Comparison of ENCODE assay signal across 2 cellular contexts in the genomic region with DNA sequence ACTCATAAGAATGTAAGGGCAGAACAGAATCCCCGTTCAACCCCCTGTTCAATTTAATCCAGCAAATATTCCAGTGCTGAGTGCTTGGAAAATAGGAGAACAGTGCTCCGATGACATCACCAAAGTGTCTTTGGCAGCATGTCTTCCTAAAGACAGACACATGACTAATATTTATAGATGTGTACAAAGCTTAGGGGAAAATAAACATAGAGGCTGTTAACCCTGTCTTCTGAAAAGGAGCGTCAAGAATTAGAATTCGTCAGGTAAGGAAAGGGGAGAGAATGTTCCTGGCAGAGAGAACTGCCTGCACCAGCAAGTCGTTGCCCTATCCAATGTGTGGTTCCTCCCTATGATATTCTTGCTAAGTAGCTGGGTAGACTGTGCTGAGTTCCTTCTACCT.
A peak's percentile ranks its signal among the peaks of the same experiment; 100 is the strongest.
TF ChIP-seq lines count a peak whose summit lies in the region.

No MANE protein-coding gene starts in this region.

TF ChIP-seq in IMR-90, 13 proteins besides CTCF, POLR2A, EP300 and RAD21:
- no peak for TF ChIP-seq FOS (IDR thresholded peaks at IDR 0.05; ENCODE audit: low read depth, low read length)
- no peak for TF ChIP-seq MAZ (IDR thresholded peaks at IDR 0.05; ENCODE audit: borderline replicate concordance, low read depth, low read length)
- no peak for TF ChIP-seq RCOR1 (IDR thresholded peaks at IDR 0.05; ENCODE audit: insufficient replicate concordance, low read length)
- TF ChIP-seq MXI1 (IDR thresholded peaks at IDR 0.05; ENCODE audit: borderline replicate concordance, low read depth, low read length): no peak
- no peak for TF ChIP-seq RFX5 (IDR thresholded peaks at IDR 0.05; ENCODE audit: low read depth, low read length)
- TF ChIP-seq, protein P1, sequence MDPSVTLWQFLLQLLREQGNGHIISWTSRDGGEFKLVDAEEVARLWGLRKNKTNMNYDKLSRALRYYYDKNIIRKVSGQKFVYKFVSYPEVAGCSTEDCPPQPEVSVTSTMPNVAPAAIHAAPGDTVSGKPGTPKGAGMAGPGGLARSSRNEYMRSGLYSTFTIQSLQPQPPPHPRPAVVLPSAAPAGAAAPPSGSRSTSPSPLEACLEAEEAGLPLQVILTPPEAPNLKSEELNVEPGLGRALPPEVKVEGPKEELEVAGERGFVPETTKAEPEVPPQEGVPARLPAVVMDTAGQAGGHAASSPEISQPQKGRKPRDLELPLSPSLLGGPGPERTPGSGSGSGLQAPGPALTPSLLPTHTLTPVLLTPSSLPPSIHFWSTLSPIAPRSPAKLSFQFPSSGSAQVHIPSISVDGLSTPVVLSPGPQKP (IDR thresholded peaks at IDR 0.05; ENCODE audit: borderline replicate concordance, low read depth, low read length): no peak
- TF ChIP-seq CEBPB (IDR thresholded peaks at IDR 0.05; ENCODE audit: low read depth, low read length): no peak
- no peak for TF ChIP-seq BHLHE40 (IDR thresholded peaks at IDR 0.05; ENCODE audit: low read depth, low read length)
TF ChIP-seq in IMR-90: peak in this region for 0.

TF ChIP-seq in K562, 482 proteins besides CTCF, POLR2A, EP300 and RAD21:
- TF ChIP-seq JUND (IDR thresholded peaks at IDR 0.05; ENCODE audit: borderline replicate concordance, low read depth, low read length) (no peak), JUND (tag; IDR thresholded peaks at IDR 0.05; ENCODE audit: borderline replicate concordance, low read depth, low read length) (peak; percentile 25; the same call in 1 of the 3 replicates), ZNF197 (CRISPR knock-in tag; IDR thresholded peaks at IDR 0.05; ENCODE audit: low read depth) (no peak), ATF3 (IDR thresholded peaks at IDR 0.05) (peak; percentile 71), ATF3 (CRISPR knock-in tag; conservative IDR thresholded peaks at IDR 0.05) (no peak), SMAD4 (CRISPR knock-in tag; conservative IDR thresholded peaks at IDR 0.05) (no peak)
